Comparison of ENCODE assay signal across 8 cellular contexts in the genomic region with DNA sequence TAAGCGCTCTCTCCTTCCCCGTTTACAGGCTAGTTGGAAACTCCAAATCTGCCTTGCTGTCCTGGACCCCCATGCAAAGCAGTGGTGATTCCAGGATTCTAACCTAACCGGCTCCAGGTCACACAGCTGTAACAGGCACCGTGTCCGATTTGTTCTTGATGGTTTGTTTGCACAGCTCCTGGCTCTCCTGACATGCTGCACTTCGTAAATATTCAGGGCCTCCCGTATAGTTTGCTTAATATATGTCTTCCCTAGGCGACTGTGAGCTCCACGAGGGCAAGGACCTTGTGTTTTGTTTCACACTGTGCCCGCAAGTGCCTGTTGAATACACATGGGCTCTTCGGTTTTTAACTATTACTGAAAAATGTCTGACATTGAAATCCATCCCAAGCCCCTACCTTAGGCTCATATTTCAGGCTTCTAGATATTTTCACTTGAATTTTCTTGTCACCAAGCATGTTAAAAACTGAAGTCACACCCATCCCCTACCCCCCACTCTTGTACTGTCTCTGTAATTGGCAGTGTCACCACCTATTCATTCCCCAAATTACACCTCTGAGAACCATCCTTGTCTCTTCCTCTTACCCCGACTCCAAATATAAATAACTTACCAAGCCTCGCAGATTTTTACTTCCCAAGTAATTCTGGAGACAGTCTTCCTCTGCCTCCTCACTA. TPM values are rescaled to one million over a fixed set of nuclear protein-coding genes. Genes with fewer than 3 reads are reported as not detected.
DNase-seq lines count a peak whose midpoint lies in the region; ATAC-seq, FAIRE-seq and TF ChIP-seq lines count a peak whose summit lies in the region.

No MANE protein-coding gene starts in this region.

- no peak for FAIRE-seq in keratinocyte (lab: Jason Lieb, UNC)

- H3K9me3 ChIP-seq in keratinocyte (ENCODE audit: control insufficient read depth, low read depth, low read length) (no peaks in the 10 kb centered on the region), aorta (ENCODE audit: control insufficient read depth, low read length) (no peaks in the 10 kb centered on the region)

- dilution Hi-C loops in keratinocyte (cut with MboI; ENCODE audit: extremely low pct_ligation_motif_present, low sequenced_read_pairs), result no loop called here

- DNase-seq in SHP77 (lab: John Stamatoyannopoulos, UW), result peak; percentile 28 to 52
- DNase-seq in keratinocyte (ENCODE audit: low read depth, low spot score), result no peak
- DNase-seq in aorta, result no peak
- no peak for DNase-seq in NCI-H446 treated with DMSO at 0.1 percent for 48 hours (lab: John Stamatoyannopoulos, UW)

- peaks cover 7% of the 10 kb centered on the region for H4K20me1 ChIP-seq in keratinocyte (ENCODE audit: control insufficient read depth, extremely low read depth, insufficient read depth, low read length)

- no peaks in the 10 kb centered on the region for H3K27me3 ChIP-seq in keratinocyte (ENCODE audit: control insufficient read depth, extremely low read depth, insufficient read depth, low read length)
- peaks cover 0 to 2% of the 10 kb centered on the region in 2 donors for H3K27me3 ChIP-seq in aorta (ENCODE audit: control insufficient read depth in 1 of 2, insufficient read depth in 2 of 2, low read length in 1 of 2)

- H3K79me2 ChIP-seq in keratinocyte (ENCODE audit: control insufficient read depth, insufficient read depth, low read length), result peaks cover 38% of the 10 kb centered on the region

- H3K4me2 ChIP-seq in keratinocyte (ENCODE audit: control insufficient read depth, extremely low read depth, insufficient read depth, low read depth, low read length), result peak overlapping the region; percentile 99

- H3K36me3 ChIP-seq in keratinocyte (ENCODE audit: control insufficient read depth in 2 of 2, extremely low read depth in 1 of 2, insufficient read depth in 2 of 2, low read length in 2 of 2) (peaks cover 0 to 5% of the 10 kb centered on the region in 2 experiments), aorta (ENCODE audit: control insufficient read depth in 1 of 2, insufficient read depth in 2 of 2, low read length in 1 of 2) (no peaks in the 10 kb centered on the region)

- H3K4me3 ChIP-seq in keratinocyte (ENCODE audit: control insufficient read depth in 2 of 3, extremely low read depth in 1 of 3, insufficient read depth in 2 of 3, low read depth in 1 of 3, low read length in 3 of 3) (peak overlapping the region; percentile 80 to 95 (median 80)), aorta (ENCODE audit: low read length in 2 of 2) (peak overlapping the region; percentile 56 to 58)

- H3K27ac ChIP-seq in 22Rv1 (peak overlapping the region; percentile 98), keratinocyte (ENCODE audit: control insufficient read depth, insufficient read depth, low read length) (peak overlapping the region; percentile 97), aorta (ENCODE audit: low read depth in 1 of 2, low read length in 2 of 2) (peak overlapping the region in 1 of 2 donors; percentile 66)

- TF ChIP-seq CTCF in 22Rv1 (IDR thresholded peaks at IDR 0.05) (no peak), keratinocyte (optimal IDR thresholded peaks at IDR 0.05 in 1 of 3, IDR thresholded peaks at IDR 0.05 in 1 of 3, conservative IDR thresholded peaks at IDR 0.05 in 1 of 3; ENCODE audit: extremely low read depth in 1 of 3, insufficient read depth in 2 of 3, low read length in 3 of 3) (no peak)

- peak; percentile 0 for ATAC-seq in HG02588 (IDR thresholded peaks at IDR 0.05; ENCODE audit: unreplicated experiment)
- peak; percentile 33 for ATAC-seq in aorta (ENCODE audit: low FRiP score)
- no peak for ATAC-seq in GM18520 (IDR thresholded peaks at IDR 0.05; ENCODE audit: unreplicated experiment)
- no peak for ATAC-seq in HG02623 (IDR thresholded peaks at IDR 0.05; ENCODE audit: unreplicated experiment)

- peak overlapping the region; percentile 92 for H2AFZ ChIP-seq in keratinocyte (ENCODE audit: control insufficient read depth, low read length)

- intact Hi-C loops in aorta (cut with DNase I), result loop anchor here in 1 of 2 donors (5.0 kb wide), 1 partner anchor 291 kb away; no protein-coding TSS in a partner anchor

- H3K4me1 ChIP-seq in keratinocyte (ENCODE audit: control insufficient read depth, extremely low read depth, insufficient read depth, low read length), result peaks cover 57% of the 10 kb centered on the region
- H3K4me1 ChIP-seq in aorta (ENCODE audit: control insufficient read depth in 1 of 2, insufficient read depth in 2 of 2, low read length in 2 of 2), result peaks cover 0 to 2% of the 10 kb centered on the region in 2 donors

- H3K9me1 ChIP-seq in keratinocyte (ENCODE audit: control insufficient read depth, extremely low read depth, insufficient read depth, low read length), result peaks cover 6% of the 10 kb centered on the region

- H3K9ac ChIP-seq in keratinocyte (ENCODE audit: control insufficient read depth, extremely low read depth, insufficient read depth, low read length), result peak overlapping the region; percentile 98

- WGBS in aorta, 2 donors, result 39 to 41% methylated on average over 13 of the region's 13 CpGs

RNA-seq across cellular contexts. Expression of a gene that starts 1.0 kb away (rescaled TPM):
- polyA plus RNA-seq in keratinocyte (30.1 to 47.5 TPM (median 46.5 TPM) in 3 replicates), aorta (10 to 100 TPM; 21.3 to 23.0 TPM)
- polyA plus RNA-seq in keratinocyte (2011; ENCODE audit: low read depth), result 48.2 TPM
- 19.3 and 37.4 TPM in 2 replicates for polyA plus RNA-seq in keratinocyte (2011; cell fraction: cytosol; rRNA removed)
- polyA plus RNA-seq in keratinocyte (2011; cell fraction: nucleus; rRNA removed), result 37.6 and 46.9 TPM in 2 replicates
- 27.5 and 37.3 TPM in 2 replicates for polyA plus RNA-seq in keratinocyte (2012; ENCODE audit: low replicate concordance)
- 60.6 to 185 TPM (median 170 TPM) in 3 replicates for polyA minus RNA-seq in keratinocyte
- polyA minus RNA-seq in keratinocyte (2011; cell fraction: cytosol; rRNA and poly(A)+ RNA removed), result 51.0 TPM
- polyA minus RNA-seq in keratinocyte (2011; cell fraction: nucleus; rRNA and poly(A)+ RNA removed), result 68.8 and 121 TPM in 2 replicates
- total RNA-seq in aorta, result 100 to 1,000 TPM in 1 of 2 donors, 10 to 100 TPM in 1; 91.5 to 104 TPM

Comparison
In these comparisons a context has a peak if more than half of its experiments do, and no peak if none do; other contexts are left out.
1. ATAC-seq: peak in HG02588 (single experiment) and aorta (single experiment); none in GM18520 (single experiment) and HG02623 (single experiment).
2. DNase-seq: peak in SHP77 (2 of 2); none in keratinocyte (single experiment), aorta (0 of 2) and NCI-H446 treated with DMSO at 0.1 percent for 48 hours (single experiment).